In genomic region chr3:184017672-184018423, GRCh38 we compare ENCODE assay signal across 1 cellular context.
TF ChIP-seq lines count a peak whose summit lies in the region.

Gene ABCC5, minus strand, starts transcription at chr3:184017884. Its CDS starts 3,492 bp downstream, at chr3:184014392.

TF ChIP-seq in HepG2, 621 proteins besides CTCF, POLR2A, EP300 and RAD21 (continued from another document and continues in another):
- TF ChIP-seq ELK4 (CRISPR knock-in tag; IDR thresholded peaks at IDR 0.05; ENCODE audit: borderline replicate concordance) (no peak), RBAK (CRISPR knock-in tag; IDR thresholded peaks at IDR 0.05) (no peak), BCL6 (CRISPR knock-in tag; IDR thresholded peaks at IDR 0.05) (0 out of 2 replicates have a peak, but pooled peaks have one; percentile 26), KLF11 (CRISPR knock-in tag; IDR thresholded peaks at IDR 0.05) (no peak), SALL2 (CRISPR knock-in tag; IDR thresholded peaks at IDR 0.05) (peak; percentile 57), CC2D1A (CRISPR knock-in tag; IDR thresholded peaks at IDR 0.05) (no peak), ZC3H4 (CRISPR knock-in tag; IDR thresholded peaks at IDR 0.05; ENCODE audit: borderline replicate concordance) (no peak), TRIM24 (CRISPR knock-in tag; IDR thresholded peaks at IDR 0.05) (no peak), ZKSCAN1 (IDR thresholded peaks at IDR 0.05; ENCODE audit: low read length) (no peak), TBX2 (CRISPR knock-in tag; IDR thresholded peaks at IDR 0.05; ENCODE audit: borderline replicate concordance) (no peak), MAFK (conservative IDR thresholded peaks at IDR 0.05 in 1 of 2, IDR thresholded peaks at IDR 0.05 in 1 of 2; ENCODE audit: low read length in 2 of 2) (no peak), CENPX (CRISPR knock-in tag; IDR thresholded peaks at IDR 0.05) (no peak), ATF7 (IDR thresholded peaks at IDR 0.05) (no peak), ATF7 (CRISPR knock-in tag; IDR thresholded peaks at IDR 0.05) (no peak), ZNF891 (CRISPR knock-in tag; IDR thresholded peaks at IDR 0.05) (peak; percentile 78; the same call in 1 of the 2 replicates), ZNF678 (CRISPR knock-in tag; IDR thresholded peaks at IDR 0.05) (no peak), MAFG (CRISPR knock-in tag; IDR thresholded peaks at IDR 0.05) (no peak), PAWR (CRISPR knock-in tag; IDR thresholded peaks at IDR 0.05; ENCODE audit: borderline replicate concordance) (no peak), ZNF326 (CRISPR knock-in tag; IDR thresholded peaks at IDR 0.05; ENCODE audit: borderline replicate concordance) (no peak), EHMT2 (IDR thresholded peaks at IDR 0.05; ENCODE audit: borderline replicate concordance, low read depth, low read length) (no peak), ZNF501 (CRISPR knock-in tag; IDR thresholded peaks at IDR 0.05) (peak; percentile 93), ZSCAN9 (CRISPR knock-in tag; IDR thresholded peaks at IDR 0.05; ENCODE audit: borderline replicate concordance) (peak; percentile 60; the same call in 1 of the 2 replicates), TEAD2 (CRISPR knock-in tag; IDR thresholded peaks at IDR 0.05) (no peak), SNAI1 (CRISPR knock-in tag; IDR thresholded peaks at IDR 0.05; ENCODE audit: borderline replicate concordance) (no peak), ERF (CRISPR knock-in tag; IDR thresholded peaks at IDR 0.05) (peak; percentile 28), KDM5A (IDR thresholded peaks at IDR 0.05; ENCODE audit: borderline replicate concordance, low read length) (peak; percentile 92), ATF5 (CRISPR knock-in tag; IDR thresholded peaks at IDR 0.05; ENCODE audit: low read depth) (no peak), ZNF616 (CRISPR knock-in tag; IDR thresholded peaks at IDR 0.05; ENCODE audit: low read depth) (no peak), ZNF552 (CRISPR knock-in tag; IDR thresholded peaks at IDR 0.05; ENCODE audit: borderline replicate concordance) (no peak), THYN1 (CRISPR knock-in tag; IDR thresholded peaks at IDR 0.05; ENCODE audit: borderline replicate concordance, low read depth) (no peak), ZFP37 (CRISPR knock-in tag; IDR thresholded peaks at IDR 0.05; ENCODE audit: borderline replicate concordance) (no peak), CERS6 (CRISPR knock-in tag; IDR thresholded peaks at IDR 0.05) (no peak), AKAP8 (CRISPR knock-in tag; IDR thresholded peaks at IDR 0.05) (no peak), MIER3 (CRISPR knock-in tag; IDR thresholded peaks at IDR 0.05; ENCODE audit: borderline replicate concordance) (peak; percentile 12; the same call in 1 of the 2 replicates), ZNF180 (CRISPR knock-in tag; IDR thresholded peaks at IDR 0.05; ENCODE audit: borderline replicate concordance, low read depth) (no peak), ZNF605 (CRISPR knock-in tag; IDR thresholded peaks at IDR 0.05) (peak; percentile 17; the same call in 1 of the 2 replicates), CBX2 (IDR thresholded peaks at IDR 0.05; ENCODE audit: low read depth, low read length) (no peak), CBX2 (CRISPR knock-in tag; IDR thresholded peaks at IDR 0.05; ENCODE audit: low read depth) (no peak), NBN (conservative IDR thresholded peaks at IDR 0.05) (no peak)
- TF ChIP-seq, protein P1, sequence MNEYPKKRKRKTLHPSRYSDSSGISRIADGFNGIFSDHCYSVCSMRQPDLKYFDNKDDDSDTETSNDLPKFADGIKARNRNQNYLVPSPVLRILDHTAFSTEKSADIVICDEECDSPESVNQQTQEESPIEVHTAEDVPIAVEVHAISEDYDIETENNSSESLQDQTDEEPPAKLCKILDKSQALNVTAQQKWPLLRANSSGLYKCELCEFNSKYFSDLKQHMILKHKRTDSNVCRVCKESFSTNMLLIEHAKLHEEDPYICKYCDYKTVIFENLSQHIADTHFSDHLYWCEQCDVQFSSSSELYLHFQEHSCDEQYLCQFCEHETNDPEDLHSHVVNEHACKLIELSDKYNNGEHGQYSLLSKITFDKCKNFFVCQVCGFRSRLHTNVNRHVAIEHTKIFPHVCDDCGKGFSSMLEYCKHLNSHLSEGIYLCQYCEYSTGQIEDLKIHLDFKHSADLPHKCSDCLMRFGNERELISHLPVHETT (CRISPR knock-in tag; conservative IDR thresholded peaks at IDR 0.05) = peak; percentile 39; the same call in 1 of the 2 replicates
- TF ChIP-seq, protein P2, sequence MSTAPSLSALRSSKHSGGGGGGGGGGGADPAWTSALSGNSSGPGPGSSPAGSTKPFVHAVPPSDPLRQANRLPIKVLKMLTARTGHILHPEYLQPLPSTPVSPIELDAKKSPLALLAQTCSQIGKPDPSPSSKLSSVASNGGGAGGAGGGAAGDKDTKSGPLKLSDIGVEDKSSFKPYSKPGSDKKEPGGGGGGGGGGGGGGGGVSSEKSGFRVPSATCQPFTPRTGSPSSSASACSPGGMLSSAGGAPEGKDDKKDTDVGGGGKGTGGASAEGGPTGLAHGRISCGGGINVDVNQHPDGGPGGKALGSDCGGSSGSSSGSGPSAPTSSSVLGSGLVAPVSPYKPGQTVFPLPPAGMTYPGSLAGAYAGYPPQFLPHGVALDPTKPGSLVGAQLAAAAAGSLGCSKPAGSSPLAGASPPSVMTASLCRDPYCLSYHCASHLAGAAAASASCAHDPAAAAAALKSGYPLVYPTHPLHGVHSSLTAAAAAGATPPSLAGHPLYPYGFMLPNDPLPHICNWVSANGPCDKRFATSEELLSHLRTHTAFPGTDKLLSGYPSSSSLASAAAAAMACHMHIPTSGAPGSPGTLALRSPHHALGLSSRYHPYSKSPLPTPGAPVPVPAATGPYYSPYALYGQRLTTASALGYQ (CRISPR knock-in tag; IDR thresholded peaks at IDR 0.05) = no peak
- TF ChIP-seq, protein P3, sequence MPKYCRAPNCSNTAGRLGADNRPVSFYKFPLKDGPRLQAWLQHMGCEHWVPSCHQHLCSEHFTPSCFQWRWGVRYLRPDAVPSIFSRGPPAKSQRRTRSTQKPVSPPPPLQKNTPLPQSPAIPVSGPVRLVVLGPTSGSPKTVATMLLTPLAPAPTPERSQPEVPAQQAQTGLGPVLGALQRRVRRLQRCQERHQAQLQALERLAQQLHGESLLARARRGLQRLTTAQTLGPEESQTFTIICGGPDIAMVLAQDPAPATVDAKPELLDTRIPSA (CRISPR knock-in tag; IDR thresholded peaks at IDR 0.05; ENCODE audit: borderline replicate concordance) = no peak
- TF ChIP-seq, protein P4, sequence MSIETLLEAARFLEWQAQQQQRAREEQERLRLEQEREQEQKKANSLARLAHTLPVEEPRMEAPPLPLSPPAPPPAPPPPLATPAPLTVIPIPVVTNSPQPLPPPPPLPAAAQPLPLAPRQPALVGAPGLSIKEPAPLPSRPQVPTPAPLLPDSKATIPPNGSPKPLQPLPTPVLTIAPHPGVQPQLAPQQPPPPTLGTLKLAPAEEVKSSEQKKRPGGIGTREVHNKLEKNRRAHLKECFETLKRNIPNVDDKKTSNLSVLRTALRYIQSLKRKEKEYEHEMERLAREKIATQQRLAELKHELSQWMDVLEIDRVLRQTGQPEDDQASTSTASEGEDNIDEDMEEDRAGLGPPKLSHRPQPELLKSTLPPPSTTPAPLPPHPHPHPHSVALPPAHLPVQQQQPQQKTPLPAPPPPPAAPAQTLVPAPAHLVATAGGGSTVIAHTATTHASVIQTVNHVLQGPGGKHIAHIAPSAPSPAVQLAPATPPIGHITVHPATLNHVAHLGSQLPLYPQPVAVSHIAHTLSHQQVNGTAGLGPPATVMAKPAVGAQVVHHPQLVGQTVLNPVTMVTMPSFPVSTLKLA (IDR thresholded peaks at IDR 0.05) = no peak
- TF ChIP-seq, protein P5, sequence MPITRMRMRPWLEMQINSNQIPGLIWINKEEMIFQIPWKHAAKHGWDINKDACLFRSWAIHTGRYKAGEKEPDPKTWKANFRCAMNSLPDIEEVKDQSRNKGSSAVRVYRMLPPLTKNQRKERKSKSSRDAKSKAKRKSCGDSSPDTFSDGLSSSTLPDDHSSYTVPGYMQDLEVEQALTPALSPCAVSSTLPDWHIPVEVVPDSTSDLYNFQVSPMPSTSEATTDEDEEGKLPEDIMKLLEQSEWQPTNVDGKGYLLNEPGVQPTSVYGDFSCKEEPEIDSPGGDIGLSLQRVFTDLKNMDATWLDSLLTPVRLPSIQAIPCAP (CRISPR knock-in tag; IDR thresholded peaks at IDR 0.05; ENCODE audit: low read depth) = no peak
- TF ChIP-seq, protein P6, sequence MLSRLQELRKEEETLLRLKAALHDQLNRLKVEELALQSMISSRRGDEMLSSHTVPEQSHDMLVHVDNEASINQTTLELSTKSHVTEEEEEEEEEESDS (CRISPR knock-in tag; IDR thresholded peaks at IDR 0.05; ENCODE audit: borderline replicate concordance) = no peak
- TF ChIP-seq, protein P7, sequence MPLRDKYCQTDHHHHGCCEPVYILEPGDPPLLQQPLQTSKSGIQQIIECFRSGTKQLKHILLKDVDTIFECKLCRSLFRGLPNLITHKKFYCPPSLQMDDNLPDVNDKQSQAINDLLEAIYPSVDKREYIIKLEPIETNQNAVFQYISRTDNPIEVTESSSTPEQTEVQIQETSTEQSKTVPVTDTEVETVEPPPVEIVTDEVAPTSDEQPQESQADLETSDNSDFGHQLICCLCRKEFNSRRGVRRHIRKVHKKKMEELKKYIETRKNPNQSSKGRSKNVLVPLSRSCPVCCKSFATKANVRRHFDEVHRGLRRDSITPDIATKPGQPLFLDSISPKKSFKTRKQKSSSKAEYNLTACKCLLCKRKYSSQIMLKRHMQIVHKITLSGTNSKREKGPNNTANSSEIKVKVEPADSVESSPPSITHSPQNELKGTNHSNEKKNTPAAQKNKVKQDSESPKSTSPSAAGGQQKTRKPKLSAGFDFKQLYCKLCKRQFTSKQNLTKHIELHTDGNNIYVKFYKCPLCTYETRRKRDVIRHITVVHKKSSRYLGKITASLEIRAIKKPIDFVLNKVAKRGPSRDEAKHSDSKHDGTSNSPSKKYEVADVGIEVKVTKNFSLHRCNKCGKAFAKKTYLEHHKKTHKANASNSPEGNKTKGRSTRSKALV (CRISPR knock-in tag; IDR thresholded peaks at IDR 0.05) = no peak
- TF ChIP-seq, protein P8, sequence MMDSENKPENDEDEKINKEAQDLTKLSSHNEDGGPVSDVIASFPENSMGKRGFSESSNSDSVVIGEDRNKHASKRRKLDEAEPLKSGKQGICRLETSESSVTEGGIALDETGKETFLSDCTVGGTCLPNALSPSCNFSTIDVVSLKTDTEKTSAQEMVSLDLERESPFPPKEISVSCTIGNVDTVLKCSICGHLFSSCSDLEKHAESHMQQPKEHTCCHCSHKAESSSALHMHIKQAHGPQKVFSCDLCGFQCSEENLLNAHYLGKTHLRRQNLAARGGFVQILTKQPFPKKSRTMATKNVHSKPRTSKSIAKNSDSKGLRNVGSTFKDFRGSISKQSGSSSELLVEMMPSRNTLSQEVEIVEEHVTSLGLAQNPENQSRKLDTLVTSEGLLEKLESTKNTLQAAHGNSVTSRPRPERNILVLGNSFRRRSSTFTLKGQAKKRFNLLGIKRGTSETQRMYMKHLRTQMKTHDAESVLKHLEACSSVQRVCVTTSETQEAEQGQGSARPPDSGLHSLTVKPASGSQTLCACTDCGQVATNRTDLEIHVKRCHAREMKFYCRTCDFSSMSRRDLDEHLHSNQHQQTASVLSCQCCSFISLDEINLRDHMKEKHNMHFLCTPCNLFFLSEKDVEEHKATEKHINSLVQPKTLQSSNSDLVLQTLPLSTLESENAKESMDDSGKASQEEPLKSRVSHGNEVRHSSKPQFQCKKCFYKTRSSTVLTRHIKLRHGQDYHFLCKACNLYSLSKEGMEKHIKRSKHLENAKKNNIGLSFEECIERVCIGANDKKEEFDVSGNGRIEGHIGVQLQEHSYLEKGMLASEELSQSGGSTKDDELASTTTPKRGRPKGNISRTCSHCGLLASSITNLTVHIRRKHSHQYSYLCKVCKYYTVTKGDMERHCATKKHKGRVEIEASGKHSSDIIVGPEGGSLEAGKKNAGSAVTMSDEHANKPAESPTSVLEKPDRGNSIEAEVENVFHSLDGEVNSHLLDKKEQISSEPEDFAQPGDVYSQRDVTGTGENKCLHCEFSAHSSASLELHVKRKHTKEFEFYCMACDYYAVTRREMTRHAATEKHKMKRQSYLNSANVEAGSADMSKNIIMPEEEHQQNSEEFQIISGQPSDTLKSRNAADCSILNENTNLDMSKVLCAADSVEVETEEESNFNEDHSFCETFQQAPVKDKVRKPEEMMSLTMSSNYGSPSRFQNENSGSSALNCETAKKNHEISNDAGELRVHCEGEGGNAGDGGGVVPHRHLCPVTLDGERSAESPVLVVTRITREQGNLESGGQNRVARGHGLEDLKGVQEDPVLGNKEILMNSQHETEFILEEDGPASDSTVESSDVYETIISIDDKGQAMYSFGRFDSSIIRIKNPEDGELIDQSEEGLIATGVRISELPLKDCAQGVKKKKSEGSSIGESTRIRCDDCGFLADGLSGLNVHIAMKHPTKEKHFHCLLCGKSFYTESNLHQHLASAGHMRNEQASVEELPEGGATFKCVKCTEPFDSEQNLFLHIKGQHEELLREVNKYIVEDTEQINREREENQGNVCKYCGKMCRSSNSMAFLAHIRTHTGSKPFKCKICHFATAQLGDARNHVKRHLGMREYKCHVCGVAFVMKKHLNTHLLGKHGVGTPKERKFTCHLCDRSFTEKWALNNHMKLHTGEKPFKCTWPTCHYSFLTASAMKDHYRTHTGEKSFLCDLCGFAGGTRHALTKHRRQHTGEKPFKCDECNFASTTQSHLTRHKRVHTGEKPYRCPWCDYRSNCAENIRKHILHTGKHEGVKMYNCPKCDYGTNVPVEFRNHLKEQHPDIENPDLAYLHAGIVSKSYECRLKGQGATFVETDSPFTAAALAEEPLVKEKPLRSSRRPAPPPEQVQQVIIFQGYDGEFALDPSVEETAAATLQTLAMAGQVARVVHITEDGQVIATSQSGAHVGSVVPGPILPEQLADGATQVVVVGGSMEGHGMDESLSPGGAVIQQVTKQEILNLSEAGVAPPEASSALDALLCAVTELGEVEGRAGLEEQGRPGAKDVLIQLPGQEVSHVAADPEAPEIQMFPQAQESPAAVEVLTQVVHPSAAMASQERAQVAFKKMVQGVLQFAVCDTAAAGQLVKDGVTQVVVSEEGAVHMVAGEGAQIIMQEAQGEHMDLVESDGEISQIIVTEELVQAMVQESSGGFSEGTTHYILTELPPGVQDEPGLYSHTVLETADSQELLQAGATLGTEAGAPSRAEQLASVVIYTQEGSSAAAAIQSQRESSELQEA (CRISPR knock-in tag; IDR thresholded peaks at IDR 0.05; ENCODE audit: not compliant biosample characterization) = peak; percentile 15
